ENCODE assay signal across 1 cellular context in the genomic region with DNA sequence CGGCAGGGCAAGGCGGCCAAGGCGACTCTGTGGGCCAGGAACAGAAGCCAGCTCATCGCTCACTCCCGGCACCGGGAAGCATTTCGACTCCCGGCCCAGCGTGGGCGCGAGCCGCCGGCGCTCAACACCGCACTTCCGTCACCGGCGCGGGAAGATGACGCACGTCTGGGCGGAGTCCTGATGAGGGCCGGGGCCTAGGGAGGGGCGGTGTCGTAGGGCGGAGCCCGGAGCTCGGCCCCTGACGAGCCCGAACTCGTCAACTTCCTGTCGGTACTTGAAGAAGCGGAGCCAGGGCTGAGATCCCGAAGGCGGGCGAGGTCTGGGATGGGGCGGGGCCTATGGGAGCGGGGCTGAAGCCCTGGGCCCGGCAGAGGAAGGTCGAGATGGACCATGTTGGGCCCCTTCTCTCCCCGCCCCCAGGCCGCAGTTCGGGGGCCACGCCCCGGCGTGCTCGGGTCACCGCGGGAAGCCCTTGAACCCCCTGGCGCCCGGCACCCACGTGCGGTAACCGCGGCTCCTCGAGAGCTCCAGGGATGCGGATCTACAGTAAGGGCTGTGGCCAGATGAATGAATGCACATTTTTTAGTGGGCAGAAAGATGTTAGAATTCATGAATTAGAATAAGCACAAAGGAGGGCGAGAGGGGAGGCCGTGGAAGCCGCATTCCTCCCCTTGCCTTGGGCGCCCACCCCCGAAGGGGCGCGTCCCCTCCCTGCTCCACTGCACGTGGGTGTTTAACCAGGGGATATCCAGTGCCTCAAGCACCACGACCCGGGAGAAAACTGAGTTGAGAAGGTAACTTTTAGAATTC.
TF ChIP-seq lines count a peak whose summit lies in the region.

A gene with protein sequence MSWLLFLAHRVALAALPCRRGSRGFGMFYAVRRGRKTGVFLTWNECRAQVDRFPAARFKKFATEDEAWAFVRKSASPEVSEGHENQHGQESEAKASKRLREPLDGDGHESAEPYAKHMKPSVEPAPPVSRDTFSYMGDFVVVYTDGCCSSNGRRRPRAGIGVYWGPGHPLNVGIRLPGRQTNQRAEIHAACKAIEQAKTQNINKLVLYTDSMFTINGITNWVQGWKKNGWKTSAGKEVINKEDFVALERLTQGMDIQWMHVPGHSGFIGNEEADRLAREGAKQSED (minus strand): TSS at position 129 of the 810 bp plus-strand sequence. CDS start 73 bp downstream, at position 56.

TF ChIP-seq in HepG2, 621 proteins besides CTCF, POLR2A, EP300 and RAD21 (continued from another document and continues in another):
- TF ChIP-seq, protein P1, sequence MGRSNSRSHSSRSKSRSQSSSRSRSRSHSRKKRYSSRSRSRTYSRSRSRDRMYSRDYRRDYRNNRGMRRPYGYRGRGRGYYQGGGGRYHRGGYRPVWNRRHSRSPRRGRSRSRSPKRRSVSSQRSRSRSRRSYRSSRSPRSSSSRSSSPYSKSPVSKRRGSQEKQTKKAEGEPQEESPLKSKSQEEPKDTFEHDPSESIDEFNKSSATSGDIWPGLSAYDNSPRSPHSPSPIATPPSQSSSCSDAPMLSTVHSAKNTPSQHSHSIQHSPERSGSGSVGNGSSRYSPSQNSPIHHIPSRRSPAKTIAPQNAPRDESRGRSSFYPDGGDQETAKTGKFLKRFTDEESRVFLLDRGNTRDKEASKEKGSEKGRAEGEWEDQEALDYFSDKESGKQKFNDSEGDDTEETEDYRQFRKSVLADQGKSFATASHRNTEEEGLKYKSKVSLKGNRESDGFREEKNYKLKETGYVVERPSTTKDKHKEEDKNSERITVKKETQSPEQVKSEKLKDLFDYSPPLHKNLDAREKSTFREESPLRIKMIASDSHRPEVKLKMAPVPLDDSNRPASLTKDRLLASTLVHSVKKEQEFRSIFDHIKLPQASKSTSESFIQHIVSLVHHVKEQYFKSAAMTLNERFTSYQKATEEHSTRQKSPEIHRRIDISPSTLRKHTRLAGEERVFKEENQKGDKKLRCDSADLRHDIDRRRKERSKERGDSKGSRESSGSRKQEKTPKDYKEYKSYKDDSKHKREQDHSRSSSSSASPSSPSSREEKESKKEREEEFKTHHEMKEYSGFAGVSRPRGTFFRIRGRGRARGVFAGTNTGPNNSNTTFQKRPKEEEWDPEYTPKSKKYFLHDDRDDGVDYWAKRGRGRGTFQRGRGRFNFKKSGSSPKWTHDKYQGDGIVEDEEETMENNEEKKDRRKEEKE (IDR thresholded peaks at IDR 0.05): no peak
- TF ChIP-seq ZNF782 (CRISPR knock-in tag; IDR thresholded peaks at IDR 0.05; ENCODE audit: borderline replicate concordance) (peak; percentile 93), ZNF333 (CRISPR knock-in tag; IDR thresholded peaks at IDR 0.05; ENCODE audit: borderline replicate concordance) (no peak; the same call in 1 of the 2 replicates), GZF1 (CRISPR knock-in tag; IDR thresholded peaks at IDR 0.05) (peak; percentile 95), KLF15 (CRISPR knock-in tag; IDR thresholded peaks at IDR 0.05; ENCODE audit: borderline replicate concordance) (peak; percentile 92), SETDB1 (CRISPR knock-in tag; IDR thresholded peaks at IDR 0.05; ENCODE audit: borderline replicate concordance) (peak; percentile 38; the same call in 1 of the 2 replicates), NFIC (IDR thresholded peaks at IDR 0.05; ENCODE audit: low read length) (no peak), XBP1 (CRISPR knock-in tag; IDR thresholded peaks at IDR 0.05) (0 out of 2 replicates have a peak, but pooled peaks have one; percentile 78), BCL6 (CRISPR knock-in tag; IDR thresholded peaks at IDR 0.05) (peak; percentile 87), ZNF773 (CRISPR knock-in tag; IDR thresholded peaks at IDR 0.05; ENCODE audit: borderline replicate concordance) (peak; percentile 97), KLF6 (CRISPR knock-in tag; IDR thresholded peaks at IDR 0.05) (peak; percentile 97; the same call in 1 of the 2 replicates), SUZ12 (IDR thresholded peaks at IDR 0.05; ENCODE audit: low read depth, low read length) (no peak), HOXA5 (CRISPR knock-in tag; IDR thresholded peaks at IDR 0.05) (peak; percentile 94), ZSCAN9 (CRISPR knock-in tag; IDR thresholded peaks at IDR 0.05; ENCODE audit: borderline replicate concordance) (peak; percentile 80), FOXC1 (CRISPR knock-in tag; IDR thresholded peaks at IDR 0.05; ENCODE audit: borderline replicate concordance) (peak; percentile 94; the same call in 1 of the 2 replicates), ZNF83 (CRISPR knock-in tag; IDR thresholded peaks at IDR 0.05; ENCODE audit: borderline replicate concordance) (0 out of 2 replicates have a peak, but pooled peaks have one; percentile 25), RELA (CRISPR knock-in tag; IDR thresholded peaks at IDR 0.05) (no peak), CAMTA2 (CRISPR knock-in tag; IDR thresholded peaks at IDR 0.05; ENCODE audit: borderline replicate concordance) (peak; percentile 73; the same call in 1 of the 2 replicates), MEIS2 (CRISPR knock-in tag; IDR thresholded peaks at IDR 0.05) (peak; percentile 55)
- TF ChIP-seq, protein P2, sequence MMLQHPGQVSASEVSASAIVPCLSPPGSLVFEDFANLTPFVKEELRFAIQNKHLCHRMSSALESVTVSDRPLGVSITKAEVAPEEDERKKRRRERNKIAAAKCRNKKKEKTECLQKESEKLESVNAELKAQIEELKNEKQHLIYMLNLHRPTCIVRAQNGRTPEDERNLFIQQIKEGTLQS (CRISPR knock-in tag; IDR thresholded peaks at IDR 0.05): peak; percentile 62
- TF ChIP-seq, protein P3, sequence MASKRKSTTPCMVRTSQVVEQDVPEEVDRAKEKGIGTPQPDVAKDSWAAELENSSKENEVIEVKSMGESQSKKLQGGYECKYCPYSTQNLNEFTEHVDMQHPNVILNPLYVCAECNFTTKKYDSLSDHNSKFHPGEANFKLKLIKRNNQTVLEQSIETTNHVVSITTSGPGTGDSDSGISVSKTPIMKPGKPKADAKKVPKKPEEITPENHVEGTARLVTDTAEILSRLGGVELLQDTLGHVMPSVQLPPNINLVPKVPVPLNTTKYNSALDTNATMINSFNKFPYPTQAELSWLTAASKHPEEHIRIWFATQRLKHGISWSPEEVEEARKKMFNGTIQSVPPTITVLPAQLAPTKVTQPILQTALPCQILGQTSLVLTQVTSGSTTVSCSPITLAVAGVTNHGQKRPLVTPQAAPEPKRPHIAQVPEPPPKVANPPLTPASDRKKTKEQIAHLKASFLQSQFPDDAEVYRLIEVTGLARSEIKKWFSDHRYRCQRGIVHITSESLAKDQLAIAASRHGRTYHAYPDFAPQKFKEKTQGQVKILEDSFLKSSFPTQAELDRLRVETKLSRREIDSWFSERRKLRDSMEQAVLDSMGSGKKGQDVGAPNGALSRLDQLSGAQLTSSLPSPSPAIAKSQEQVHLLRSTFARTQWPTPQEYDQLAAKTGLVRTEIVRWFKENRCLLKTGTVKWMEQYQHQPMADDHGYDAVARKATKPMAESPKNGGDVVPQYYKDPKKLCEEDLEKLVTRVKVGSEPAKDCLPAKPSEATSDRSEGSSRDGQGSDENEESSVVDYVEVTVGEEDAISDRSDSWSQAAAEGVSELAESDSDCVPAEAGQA (IDR thresholded peaks at IDR 0.05; ENCODE audit: low read depth): peak; percentile 89
- TF ChIP-seq, protein P3 (CRISPR knock-in tag; IDR thresholded peaks at IDR 0.05; ENCODE audit: borderline replicate concordance): peak; percentile 58; the same call in 1 of the 2 replicates
- TF ChIP-seq, protein P4, sequence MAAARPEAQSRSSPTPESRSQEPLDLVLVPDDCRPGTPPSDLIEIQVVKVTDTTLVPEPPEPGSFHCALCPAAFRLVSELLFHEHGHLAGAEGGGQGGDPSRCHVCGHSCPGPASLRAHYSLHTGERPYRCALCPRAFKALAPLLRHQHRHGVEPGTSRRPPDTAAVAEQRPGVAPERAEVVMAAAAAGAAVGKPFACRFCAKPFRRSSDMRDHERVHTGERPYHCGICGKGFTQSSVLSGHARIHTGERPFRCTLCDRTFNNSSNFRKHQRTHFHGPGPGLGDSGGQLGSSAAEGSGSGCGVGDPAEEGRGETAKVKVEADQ (CRISPR knock-in tag; IDR thresholded peaks at IDR 0.05; ENCODE audit: borderline replicate concordance): peak; percentile 84; the same call in 1 of the 2 replicates
- TF ChIP-seq, protein P5, sequence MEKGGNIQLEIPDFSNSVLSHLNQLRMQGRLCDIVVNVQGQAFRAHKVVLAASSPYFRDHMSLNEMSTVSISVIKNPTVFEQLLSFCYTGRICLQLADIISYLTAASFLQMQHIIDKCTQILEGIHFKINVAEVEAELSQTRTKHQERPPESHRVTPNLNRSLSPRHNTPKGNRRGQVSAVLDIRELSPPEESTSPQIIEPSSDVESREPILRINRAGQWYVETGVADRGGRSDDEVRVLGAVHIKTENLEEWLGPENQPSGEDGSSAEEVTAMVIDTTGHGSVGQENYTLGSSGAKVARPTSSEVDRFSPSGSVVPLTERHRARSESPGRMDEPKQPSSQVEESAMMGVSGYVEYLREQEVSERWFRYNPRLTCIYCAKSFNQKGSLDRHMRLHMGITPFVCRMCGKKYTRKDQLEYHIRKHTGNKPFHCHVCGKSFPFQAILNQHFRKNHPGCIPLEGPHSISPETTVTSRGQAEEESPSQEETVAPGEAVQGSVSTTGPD (CRISPR knock-in tag; IDR thresholded peaks at IDR 0.05): peak; percentile 79; the same call in 1 of the 2 replicates
- TF ChIP-seq, protein P6, sequence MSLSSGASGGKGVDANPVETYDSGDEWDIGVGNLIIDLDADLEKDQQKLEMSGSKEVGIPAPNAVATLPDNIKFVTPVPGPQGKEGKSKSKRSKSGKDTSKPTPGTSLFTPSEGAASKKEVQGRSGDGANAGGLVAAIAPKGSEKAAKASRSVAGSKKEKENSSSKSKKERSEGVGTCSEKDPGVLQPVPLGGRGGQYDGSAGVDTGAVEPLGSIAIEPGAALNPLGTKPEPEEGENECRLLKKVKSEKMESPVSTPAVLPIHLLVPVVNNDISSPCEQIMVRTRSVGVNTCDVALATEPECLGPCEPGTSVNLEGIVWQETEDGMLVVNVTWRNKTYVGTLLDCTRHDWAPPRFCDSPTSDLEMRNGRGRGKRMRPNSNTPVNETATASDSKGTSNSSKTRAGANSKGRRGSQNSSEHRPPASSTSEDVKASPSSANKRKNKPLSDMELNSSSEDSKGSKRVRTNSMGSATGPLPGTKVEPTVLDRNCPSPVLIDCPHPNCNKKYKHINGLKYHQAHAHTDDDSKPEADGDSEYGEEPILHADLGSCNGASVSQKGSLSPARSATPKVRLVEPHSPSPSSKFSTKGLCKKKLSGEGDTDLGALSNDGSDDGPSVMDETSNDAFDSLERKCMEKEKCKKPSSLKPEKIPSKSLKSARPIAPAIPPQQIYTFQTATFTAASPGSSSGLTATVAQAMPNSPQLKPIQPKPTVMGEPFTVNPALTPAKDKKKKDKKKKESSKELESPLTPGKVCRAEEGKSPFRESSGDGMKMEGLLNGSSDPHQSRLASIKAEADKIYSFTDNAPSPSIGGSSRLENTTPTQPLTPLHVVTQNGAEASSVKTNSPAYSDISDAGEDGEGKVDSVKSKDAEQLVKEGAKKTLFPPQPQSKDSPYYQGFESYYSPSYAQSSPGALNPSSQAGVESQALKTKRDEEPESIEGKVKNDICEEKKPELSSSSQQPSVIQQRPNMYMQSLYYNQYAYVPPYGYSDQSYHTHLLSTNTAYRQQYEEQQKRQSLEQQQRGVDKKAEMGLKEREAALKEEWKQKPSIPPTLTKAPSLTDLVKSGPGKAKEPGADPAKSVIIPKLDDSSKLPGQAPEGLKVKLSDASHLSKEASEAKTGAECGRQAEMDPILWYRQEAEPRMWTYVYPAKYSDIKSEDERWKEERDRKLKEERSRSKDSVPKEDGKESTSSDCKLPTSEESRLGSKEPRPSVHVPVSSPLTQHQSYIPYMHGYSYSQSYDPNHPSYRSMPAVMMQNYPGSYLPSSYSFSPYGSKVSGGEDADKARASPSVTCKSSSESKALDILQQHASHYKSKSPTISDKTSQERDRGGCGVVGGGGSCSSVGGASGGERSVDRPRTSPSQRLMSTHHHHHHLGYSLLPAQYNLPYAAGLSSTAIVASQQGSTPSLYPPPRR (CRISPR knock-in tag; IDR thresholded peaks at IDR 0.05; ENCODE audit: borderline replicate concordance): peak; percentile 89
- TF ChIP-seq, protein P7, sequence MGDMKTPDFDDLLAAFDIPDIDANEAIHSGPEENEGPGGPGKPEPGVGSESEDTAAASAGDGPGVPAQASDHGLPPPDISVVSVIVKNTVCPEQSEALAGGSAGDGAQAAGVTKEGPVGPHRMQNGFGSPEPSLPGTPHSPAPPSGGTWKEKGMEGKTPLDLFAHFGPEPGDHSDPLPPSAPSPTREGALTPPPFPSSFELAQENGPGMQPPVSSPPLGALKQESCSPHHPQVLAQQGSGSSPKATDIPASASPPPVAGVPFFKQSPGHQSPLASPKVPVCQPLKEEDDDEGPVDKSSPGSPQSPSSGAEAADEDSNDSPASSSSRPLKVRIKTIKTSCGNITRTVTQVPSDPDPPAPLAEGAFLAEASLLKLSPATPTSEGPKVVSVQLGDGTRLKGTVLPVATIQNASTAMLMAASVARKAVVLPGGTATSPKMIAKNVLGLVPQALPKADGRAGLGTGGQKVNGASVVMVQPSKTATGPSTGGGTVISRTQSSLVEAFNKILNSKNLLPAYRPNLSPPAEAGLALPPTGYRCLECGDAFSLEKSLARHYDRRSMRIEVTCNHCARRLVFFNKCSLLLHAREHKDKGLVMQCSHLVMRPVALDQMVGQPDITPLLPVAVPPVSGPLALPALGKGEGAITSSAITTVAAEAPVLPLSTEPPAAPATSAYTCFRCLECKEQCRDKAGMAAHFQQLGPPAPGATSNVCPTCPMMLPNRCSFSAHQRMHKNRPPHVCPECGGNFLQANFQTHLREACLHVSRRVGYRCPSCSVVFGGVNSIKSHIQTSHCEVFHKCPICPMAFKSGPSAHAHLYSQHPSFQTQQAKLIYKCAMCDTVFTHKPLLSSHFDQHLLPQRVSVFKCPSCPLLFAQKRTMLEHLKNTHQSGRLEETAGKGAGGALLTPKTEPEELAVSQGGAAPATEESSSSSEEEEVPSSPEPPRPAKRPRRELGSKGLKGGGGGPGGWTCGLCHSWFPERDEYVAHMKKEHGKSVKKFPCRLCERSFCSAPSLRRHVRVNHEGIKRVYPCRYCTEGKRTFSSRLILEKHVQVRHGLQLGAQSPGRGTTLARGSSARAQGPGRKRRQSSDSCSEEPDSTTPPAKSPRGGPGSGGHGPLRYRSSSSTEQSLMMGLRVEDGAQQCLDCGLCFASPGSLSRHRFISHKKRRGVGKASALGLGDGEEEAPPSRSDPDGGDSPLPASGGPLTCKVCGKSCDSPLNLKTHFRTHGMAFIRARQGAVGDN (CRISPR knock-in tag; IDR thresholded peaks at IDR 0.05): peak; percentile 100
